34 cellular contexts compared by ENCODE assay signal in the genomic region with DNA sequence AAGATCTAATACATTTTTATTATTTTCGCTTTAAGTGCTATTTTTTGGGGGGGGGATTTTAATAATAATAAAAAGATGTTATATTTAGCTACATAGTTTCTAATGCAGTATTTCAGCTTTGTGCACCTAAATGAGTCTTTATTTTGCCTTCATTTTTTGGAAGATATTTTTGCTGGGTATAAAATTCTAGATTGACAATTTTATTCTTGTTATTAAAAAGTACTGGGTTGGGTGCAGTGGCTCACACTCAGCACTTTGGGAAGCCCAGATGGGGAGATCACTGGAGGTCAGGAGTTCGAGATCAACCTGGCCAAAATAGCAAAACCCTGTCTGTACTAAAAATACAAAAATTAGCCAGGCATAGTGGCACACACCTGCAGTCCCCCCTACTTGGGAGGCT.
"Had no signal": no experiment of that assay in that cellular context is flagged by ENCODE, and none has a peak within 500 bp of the region (broad histone marks: within the 10 kb centered on the region; RNA-seq: fewer than 3 reads in every experiment).

No MANE protein-coding gene starts in this region.

- DNase-seq: Karpas-422, Kasumi-1, MG63, MM.1S, MV-4-11, NCI-H1048, NCI-H1092, NCI-H1092 treated with DMSO at 0.1 percent for 48 hours, NCI-H1105, NCI-H1105 treated with DMSO at 0.1 percent for 48 hours, NCI-H1417, NCI-H1417 treated with DMSO at 0.1 percent for 48 hours, NCI-H1436, NCI-H1436 treated with DMSO at 0.1 percent for 48 hours, NCI-H146, NCI-H1694, NCI-H1694 treated with DMSO at 0.1 percent for 48 hours, NCI-H187, NCI-H187 treated with DMSO at 0.1 percent for 48 hours, NCI-H1930, NCI-H2029, NCI-H2029 treated with DMSO at 0.1 percent for 48 hours, NCI-H2081, NCI-H2081 treated with DMSO at 0.1 percent for 48 hours, NCI-H2107, NCI-H2171, NCI-H2171 treated with DMSO at 0.1 percent for 48 hours, NCI-H2227 treated with DMSO at 0.1 percent for 48 hours, NCI-H226, NCI-H345, NCI-H446, NCI-H446 treated with DMSO at 0.1 percent for 48 hours, NCI-H510A, NCI-H510A treated with DMSO at 0.1 percent for 48 hours had no signal

- H3K4me3 ChIP-seq: MG63 had no signal

- H3K36me3 ChIP-seq: MG63 had no signal
